Comparison of ENCODE assay signal across 34 cellular contexts in the genomic region with DNA sequence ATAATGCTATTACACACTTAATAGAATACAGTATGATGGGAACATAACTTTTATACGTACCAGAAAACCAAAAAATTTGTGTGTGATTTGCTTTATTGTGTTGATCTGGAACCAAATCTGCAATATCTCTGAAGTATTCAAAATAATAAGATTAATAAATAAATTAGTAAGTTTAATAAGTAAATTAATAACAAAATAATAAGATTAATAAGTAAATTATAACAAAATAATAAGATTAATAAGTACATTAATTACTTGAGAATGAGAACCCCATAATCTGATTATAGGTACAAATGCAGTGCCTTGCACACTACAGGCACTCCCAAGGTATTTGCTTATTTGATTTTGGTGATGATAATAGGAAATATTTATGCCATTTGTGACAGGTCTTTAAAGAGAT.
"Had no signal": no experiment of that assay in that cellular context is flagged by ENCODE, and none has a peak within 500 bp of the region (broad histone marks: within the 10 kb centered on the region; RNA-seq: fewer than 3 reads in every experiment).

No MANE protein-coding gene starts in this region.

- H3K4me3 ChIP-seq: adrenal gland, body of pancreas, breast epithelium had no signal

- DNase-seq: activated CD4-positive, alpha-beta memory T cell treated with anti-CD3 and anti-CD28 coated beads, Interleukin-2, amount 10 ng/mL, durations not matched to agents 7 days and 5 days; activated CD4-positive, alpha-beta T cell treated with anti-CD3 and anti-CD28 coated beads for 1 hour; activated CD4-positive, alpha-beta T cell treated with anti-CD3 and anti-CD28 coated beads for 36 hours; activated CD4-positive, alpha-beta T cell treated with anti-CD3 and anti-CD28 coated beads for 48 hours; activated CD4-positive, alpha-beta T cell treated with anti-CD3 and anti-CD28 coated beads, Interleukin-2, amount 10 ng/mL, durations not matched to agents 7 days and 5 days; activated CD4-positive, alpha-beta T cell treated with anti-CD3 and anti-CD28 coated beads, Interleukin-2, amount 50 U/mL, for 48 hours; activated CD4-positive, CD25-positive, alpha-beta regulatory T cell; activated CD8-positive, alpha-beta memory T cell treated with anti-CD3 and anti-CD28 coated beads, Interleukin-2, amount 50 U/mL, for 4 hours; activated effector memory CD4-positive, alpha-beta T cell treated with anti-CD3 and anti-CD28 coated beads, Interleukin-2, amount 50 U/mL, for 16 hours; activated gamma-delta T cell treated with Interleukin-2 at 50 U/mL for 16 hours; activated naive CD4-positive, alpha-beta T cell; activated naive CD4-positive, alpha-beta T cell treated with anti-CD3 and anti-CD28 coated beads for 36 hours; activated naive CD4-positive, alpha-beta T cell treated with anti-CD3 and anti-CD28 coated beads, Interleukin-2, amount 50 U/mL, for 16 hours; activated naive CD8-positive, alpha-beta T cell treated with anti-CD3 and anti-CD28 coated beads for 36 hours; activated T-cell treated with anti-CD3 and anti-CD28 coated beads for 4 hours; activated T-cell treated with anti-CD3 and anti-CD28 coated beads, Interleukin-2, amount 50 U/mL, for 1 hour; activated T-cell treated with anti-CD3 and anti-CD28 coated beads, Interleukin-2, amount 50 U/mL, for 4 hours; activated T-cell treated with anti-CD3 and anti-CD28 coated beads, Interleukin-2, amount 50 U/mL, for 72 hours; adrenal gland; amniotic stem cell; aorta; body of pancreas; brain microvascular endothelial cell; central memory CD4-positive, alpha-beta T cell; T-helper 1 cell; T-helper 2 cell; T-helper 9 cell had no signal

- H3K9me3 ChIP-seq: adrenal gland, body of pancreas, breast epithelium had no signal

- ATAC-seq: activated CD4-positive, alpha-beta T cell treated with anti-CD3 and anti-CD28 coated beads for 36 hours; activated CD4-positive, CD25-positive, alpha-beta regulatory T cell treated with anti-CD3 and anti-CD28 coated beads, Interleukin-2, amount 50 U/mL, for 24 hours; activated naive CD4-positive, alpha-beta T cell treated with anti-CD3 and anti-CD28 coated beads, Interleukin-2, amount 50 U/mL, for 72 hours; activated T-cell treated with anti-CD3 and anti-CD28 coated beads, Interleukin-2, amount 50 U/mL, for 4 hours; activated T-cell treated with anti-CD3 and anti-CD28 coated beads, Interleukin-2, amount 50 U/mL, for 72 hours; activated T-helper 17 cell treated with anti-CD3 and anti-CD28 coated beads, Interleukin-2, amount 50 U/mL, for 72 hours; body of pancreas had no signal

- H3K4me1 ChIP-seq: adrenal gland, body of pancreas, breast epithelium had no signal

- FAIRE-seq: astrocyte, TTC549 had no signal

- H3K27me3 ChIP-seq: adrenal gland, body of pancreas, brain microvascular endothelial cell, breast epithelium had no signal

- H3K27ac ChIP-seq: adrenal gland, body of pancreas, brain microvascular endothelial cell, breast epithelium, VCaP had no signal

- H3K36me3 ChIP-seq: adrenal gland, brain microvascular endothelial cell, breast epithelium had no signal
